8 cellular contexts compared by ENCODE assay signal in genomic region chr4:1292703-1293011, GRCh38. TPM values are rescaled to one million over a fixed set of nuclear protein-coding genes. Genes with fewer than 3 reads are reported as not detected.
DNase-seq lines count a peak whose midpoint lies in the region; ATAC-seq and TF ChIP-seq lines count a peak whose summit lies in the region.
"Not testable (repeated sequence)": the region's sequence is repeated elsewhere in the genome, so short reads cannot be mapped to it uniquely, and the experiment has no call there.

No MANE protein-coding gene starts in this region.

- ATAC-seq in activated T-helper 17 cell treated with anti-CD3 and anti-CD28 coated beads, Interleukin-2, amount 50 U/mL, for 72 hours (replicated peaks); effector memory CD8-positive, alpha-beta T cell (replicated peaks); right lobe of liver: not testable (repeated sequence)

- not testable (repeated sequence) for H3K9me3 Mint-ChIP-seq in activated T-helper 17 cell treated with anti-CD3 and anti-CD28 coated beads, Interleukin-2, amount 50 U/mL, for 72 hours; effector memory CD8-positive, alpha-beta T cell; type B pancreatic cell

- not testable (repeated sequence) for TF ChIP-seq POLR2A in right lobe of liver (IDR thresholded peaks at IDR 0.05)

- POLR2A ChIA-PET in RWPE1 (lab: Yijun Ruan, JAX; ENCODE audit: low non-redundant PET): not testable (repeated sequence)

- H3K4me1 Mint-ChIP-seq in activated T-helper 17 cell treated with anti-CD3 and anti-CD28 coated beads, Interleukin-2, amount 50 U/mL, for 72 hours: peaks cover 29% of the 10 kb centered on the region
- H3K4me1 Mint-ChIP-seq in effector memory CD8-positive, alpha-beta T cell (ENCODE audit: low read depth in 2 of 2): peaks cover 45 to 54% of the 10 kb centered on the region in 2 donors
- H3K4me1 Mint-ChIP-seq in type B pancreatic cell (ENCODE audit: unreplicated experiment): peaks cover 37% of the 10 kb centered on the region

- peaks cover 37% of the 10 kb centered on the region for H3K36me3 Mint-ChIP-seq in activated T-helper 17 cell treated with anti-CD3 and anti-CD28 coated beads, Interleukin-2, amount 50 U/mL, for 72 hours (ENCODE audit: low read depth)
- H3K36me3 Mint-ChIP-seq in effector memory CD8-positive, alpha-beta T cell (ENCODE audit: insufficient read depth): peaks cover 23% of the 10 kb centered on the region
- not testable (repeated sequence) for H3K36me3 Mint-ChIP-seq in type B pancreatic cell

- intact Hi-C loops in right lobe of liver (cut with DNase I): not testable (repeated sequence)

- H3K9me3 ChIP-seq in BLaER1 treated with 17β-estradiol and CSF1 and Interleukin-3, amounts not matched to agents 10 nM and 100 nM (replicated peaks in 1 of 11); right lobe of liver; neutrophil: not testable (repeated sequence)

- not testable (repeated sequence) for TF ChIP-seq CTCF in GM10266 (IDR thresholded peaks at IDR 0.05; ENCODE audit: control insufficient read depth, insufficient read depth, low read depth, missing control alignments); RWPE1 (conservative IDR thresholded peaks at IDR 0.05; ENCODE audit: low read depth); right lobe of liver (IDR thresholded peaks at IDR 0.05); neutrophil (IDR thresholded peaks at IDR 0.05); type B pancreatic cell (conservative IDR thresholded peaks at IDR 0.05)

- H3K36me3 ChIP-seq in BLaER1 treated with 17β-estradiol and CSF1 and Interleukin-3, amounts not matched to agents 10 nM and 100 nM: peaks cover 14 to 41% (median 36%) of the 10 kb centered on the region in 11 experiments
- H3K36me3 ChIP-seq in right lobe of liver: not testable (repeated sequence)
- peaks cover 30% of the 10 kb centered on the region for H3K36me3 ChIP-seq in neutrophil

- peak overlapping the region; percentile 99 for H3K4me3 Mint-ChIP-seq in activated T-helper 17 cell treated with anti-CD3 and anti-CD28 coated beads, Interleukin-2, amount 50 U/mL, for 72 hours
- peak overlapping the region; percentile 93 for H3K4me3 Mint-ChIP-seq in effector memory CD8-positive, alpha-beta T cell
- not testable (repeated sequence) for H3K4me3 Mint-ChIP-seq in type B pancreatic cell

- not testable (repeated sequence) for H3K27me3 ChIP-seq in BLaER1 treated with 17β-estradiol and CSF1 and Interleukin-3, amounts not matched to agents 10 nM and 100 nM; right lobe of liver; neutrophil

- H3K27ac Mint-ChIP-seq in activated T-helper 17 cell treated with anti-CD3 and anti-CD28 coated beads, Interleukin-2, amount 50 U/mL, for 72 hours: peak overlapping the region; percentile 96
- H3K27ac Mint-ChIP-seq in effector memory CD8-positive, alpha-beta T cell: peak overlapping the region; percentile 94 to 95
- H3K27ac Mint-ChIP-seq in type B pancreatic cell: peak overlapping the region; percentile 100

- peak; percentile 19 for DNase-seq in GM10266 (ENCODE audit: extremely low spot score)
- not testable (repeated sequence) for DNase-seq in RWPE1 (ENCODE audit: low spot score); effector memory CD8-positive, alpha-beta T cell; type B pancreatic cell (ENCODE audit: extremely low spot score, unreplicated experiment)
- peak in 2 of 3 donors; percentile 17 to 43 for DNase-seq in right lobe of liver

- H3K27ac ChIP-seq in BLaER1 treated with 17β-estradiol and CSF1 and Interleukin-3, amounts not matched to agents 10 nM and 100 nM: 0 out of 22 replicates have a peak overlapping the region, but pooled peaks of 1 of the 11 experiments have one; percentile 3
- H3K27ac ChIP-seq in RWPE1 (peak overlapping the region; percentile 59), neutrophil (peak overlapping the region; percentile 93)
- H3K27ac ChIP-seq in right lobe of liver: not testable (repeated sequence)

- H4K20me1 ChIP-seq in BLaER1 treated with 17β-estradiol and CSF1 and Interleukin-3, amounts not matched to agents 10 nM and 100 nM: peaks cover 63 to 78% (median 69%) of the 10 kb centered on the region in 11 experiments

- not testable (repeated sequence) for H3K27me3 Mint-ChIP-seq in activated T-helper 17 cell treated with anti-CD3 and anti-CD28 coated beads, Interleukin-2, amount 50 U/mL, for 72 hours; effector memory CD8-positive, alpha-beta T cell; type B pancreatic cell

- peak overlapping the region; percentile 94 to 100 (median 98); a peak in 21 of 22 replicates for H3K4me2 ChIP-seq in BLaER1 treated with 17β-estradiol and CSF1 and Interleukin-3, amounts not matched to agents 10 nM and 100 nM

- WGBS in right lobe of liver (ENCODE audit: insufficient coverage, low coverage, low lambda C conversion rate, missing lambda C conversion rate): 70% methylated on average over 2 of the region's 8 CpGs

- not testable (repeated sequence) for H3K4me3 ChIP-seq in BLaER1 treated with 17β-estradiol and CSF1 and Interleukin-3, amounts not matched to agents 10 nM and 100 nM; right lobe of liver
- peak overlapping the region in 1 of 2 experiments; percentile 7 for H3K4me3 ChIP-seq in neutrophil (ENCODE audit: low read depth in 1 of 2, low read length in 1 of 2)

- H3K9ac ChIP-seq in BLaER1 treated with 17β-estradiol and CSF1 and Interleukin-3, amounts not matched to agents 10 nM and 100 nM: peak overlapping the region in 9 of 11 experiments; percentile 31 to 99 (median 95); a peak in 9 of 22 replicates

- peaks cover 46 to 67% (median 59%) of the 10 kb centered on the region in 10 experiments for H3K4me1 ChIP-seq in BLaER1 treated with 17β-estradiol and CSF1 and Interleukin-3, amounts not matched to agents 10 nM and 100 nM
- H3K4me1 ChIP-seq in right lobe of liver: peaks cover 0 to 19% (median 6%) of the 10 kb centered on the region in 4 donors
- peaks cover 64 to 67% of the 10 kb centered on the region in 2 experiments for H3K4me1 ChIP-seq in neutrophil (ENCODE audit: control insufficient read depth in 1 of 2, insufficient read depth in 1 of 2, low read depth in 1 of 2, low read length in 1 of 2)

- CTCF ChIA-PET in RWPE1 (lab: Yijun Ruan, JAX): not testable (repeated sequence)

RNA-seq across cellular contexts. Expression of gene MAEA, which starts 3.0 kb away (rescaled TPM):
- 10 to 100 TPM; 61.4 to 62.8 TPM for total RNA-seq in activated T-helper 17 cell treated with anti-CD3 and anti-CD28 coated beads, Interleukin-2, amount 50 U/mL, for 72 hours
- 10 to 100 TPM; 24.3 to 42.0 (median 27.9) TPM for total RNA-seq in right lobe of liver
- 81.5 and 98.7 TPM in 2 replicates for total RNA-seq in type B pancreatic cell (ENCODE audit: low replicate concordance)

RNA-seq across cellular contexts. Expression of gene CTBP1, which starts 43.7 kb away (rescaled TPM):
- 100 to 1,000 TPM; 117 to 173 TPM for total RNA-seq in activated T-helper 17 cell treated with anti-CD3 and anti-CD28 coated beads, Interleukin-2, amount 50 U/mL, for 72 hours
- total RNA-seq in right lobe of liver: 10 to 100 TPM; 74.8 to 85.5 (median 79.4) TPM
- 147 and 165 TPM in 2 replicates for total RNA-seq in type B pancreatic cell (ENCODE audit: low replicate concordance)

RNA-seq across cellular contexts. Expression of gene UVSSA, which starts 54.4 kb away (rescaled TPM):
- 10 to 100 TPM; 15.8 to 22.3 TPM for total RNA-seq in activated T-helper 17 cell treated with anti-CD3 and anti-CD28 coated beads, Interleukin-2, amount 50 U/mL, for 72 hours
- 10 to 100 TPM in 3 of 6 experiments, 1 to 10 TPM in 3; 9.1 to 14.5 (median 11.3) TPM for total RNA-seq in right lobe of liver
- total RNA-seq in type B pancreatic cell (ENCODE audit: low replicate concordance): 30.5 and 32.4 TPM in 2 replicates
